8 cellular contexts compared by ENCODE assay signal in genomic region chr12:62934799-62935674, GRCh38. TPM values are rescaled to one million over a fixed set of nuclear protein-coding genes. Genes with fewer than 3 reads are reported as not detected.
A peak's percentile ranks its signal among the peaks of the same experiment; 100 is the strongest.
DNase-seq lines count a peak whose midpoint lies in the region; ATAC-seq and TF ChIP-seq lines count a peak whose summit lies in the region.

PPM1H (minus strand) TSS chr12:62935150; CDS start chr12:62934736, 414 bp downstream.

- CTCF ChIA-PET in Caco-2 (lab: Charles Lee): interaction anchor here (0.6 to 2.1 kb wide), 9 partner anchors 9 to 134 kb away, joined by 3 to 24 read pairs (median 3); no protein-coding TSS in a partner anchor

- intact Hi-C loops in Caco-2 (cut with micrococcal nuclease; ENCODE audit: unreplicated experiment): loop anchor here (1.0 to 5.0 kb wide), 7 partner anchors 43 to 133 kb away; no protein-coding TSS in a partner anchor

- POLR2A ChIA-PET in Caco-2 (lab: Charles Lee): interaction anchor here (0.6 to 1.6 kb wide), 5 partner anchors 42 to 307 kb away, joined by 3 to 5 read pairs (median 3); no protein-coding TSS in a partner anchor
- POLR2A ChIA-PET in naive thymus-derived CD8-positive, alpha-beta T cell (lab: Charles Lee): no interaction called here

- peak; percentile 77 for ATAC-seq in GM19372 (IDR thresholded peaks at IDR 0.05; ENCODE audit: low read depth, unreplicated experiment)
- ATAC-seq in HG03432 (IDR thresholded peaks at IDR 0.05; ENCODE audit: unreplicated experiment): peak; percentile 85
- ATAC-seq in naive thymus-derived CD8-positive, alpha-beta T cell: peak; percentile 52 to 73

- BruUV-seq in Caco-2 (replicated peaks; lab: Mats Ljungman, UMichigan): no TSS peak

- peaks cover 31% of the 10 kb centered on the region for H3K36me3 Mint-ChIP-seq in Caco-2 (ENCODE audit: insufficient read depth, unreplicated experiment)
- no peaks in the 10 kb centered on the region for H3K36me3 Mint-ChIP-seq in activated T-cell treated with anti-CD3 and anti-CD28 coated beads, Interleukin-2, amount 50 U/mL, for 24 hours (ENCODE audit: low read depth)
- peaks cover 0 to 4% (median 0%) of the 10 kb centered on the region in 3 donors for H3K36me3 Mint-ChIP-seq in naive thymus-derived CD8-positive, alpha-beta T cell

- H3K27me3 Mint-ChIP-seq in Caco-2 (ENCODE audit: insufficient read depth, unreplicated experiment): no peaks in the 10 kb centered on the region
- peaks cover 59% of the 10 kb centered on the region for H3K27me3 Mint-ChIP-seq in activated T-cell treated with anti-CD3 and anti-CD28 coated beads, Interleukin-2, amount 50 U/mL, for 24 hours
- H3K27me3 Mint-ChIP-seq in naive thymus-derived CD8-positive, alpha-beta T cell: peaks cover 26 to 51% (median 39%) of the 10 kb centered on the region in 5 donors

- H3K27me3 ChIP-seq in Caco-2 (replicated peaks; ENCODE audit: control insufficient read depth, insufficient read depth, low read length): no peaks in the 10 kb centered on the region

- H3K27ac Mint-ChIP-seq in Caco-2 (ENCODE audit: unreplicated experiment): peak within 1 kb of the TSS; percentile 89
- no peak within 1 kb of the TSS for H3K27ac Mint-ChIP-seq in activated T-cell treated with anti-CD3 and anti-CD28 coated beads, Interleukin-2, amount 50 U/mL, for 24 hours
- peak within 1 kb of the TSS in 1 of 10 donors; percentile 73 for H3K27ac Mint-ChIP-seq in naive thymus-derived CD8-positive, alpha-beta T cell

- H3K9me3 Mint-ChIP-seq in Caco-2 (ENCODE audit: unreplicated experiment): no peaks in the 10 kb centered on the region
- H3K9me3 Mint-ChIP-seq in activated T-cell treated with anti-CD3 and anti-CD28 coated beads, Interleukin-2, amount 50 U/mL, for 24 hours: no peaks in the 10 kb centered on the region
- H3K9me3 Mint-ChIP-seq in naive thymus-derived CD8-positive, alpha-beta T cell: peaks cover 0 to 2% (median 0%) of the 10 kb centered on the region in 9 donors

- peaks cover 25% of the 10 kb centered on the region for H3K4me1 ChIP-seq in Caco-2

- H3K4me3 Mint-ChIP-seq in Caco-2 (ENCODE audit: unreplicated experiment): peak within 1 kb of the TSS; percentile 77
- peak within 1 kb of the TSS; percentile 76 for H3K4me3 Mint-ChIP-seq in activated T-cell treated with anti-CD3 and anti-CD28 coated beads, Interleukin-2, amount 50 U/mL, for 24 hours
- H3K4me3 Mint-ChIP-seq in naive thymus-derived CD8-positive, alpha-beta T cell: peak within 1 kb of the TSS; percentile 61 to 91 (median 84)

- TF ChIP-seq CTCF in Caco-2 (IDR thresholded peaks at IDR 0.05; ENCODE audit: insufficient read depth in 1 of 2, low read depth in 1 of 2, low read length in 1 of 2, severe bottlenecking in 1 of 2, unreplicated experiment in 1 of 2): peak; percentile 90 to 92
- TF ChIP-seq CTCF in foreskin fibroblast (IDR thresholded peaks at IDR 0.05; ENCODE audit: low read depth, low read length): peak; percentile 15

- peak; percentile 97 to 98 for DNase-seq in Caco-2
- peak; percentile 93 for DNase-seq in NCI-H510A (lab: John Stamatoyannopoulos, UW)
- peak; percentile 46 for DNase-seq in activated T-cell treated with anti-CD3 and anti-CD28 coated beads, Interleukin-2, amount 50 U/mL, for 24 hours
- DNase-seq in foreskin fibroblast: peak in 1 of 2 donors; percentile 58
- peak in 3 of 10 donors; percentile 6 to 21 (median 9) for DNase-seq in naive thymus-derived CD8-positive, alpha-beta T cell
- DNase-seq in ureter (ENCODE audit: low spot score): peak; percentile 66

- H3K4me3 ChIP-seq in Caco-2 (ENCODE audit: low read depth, low read length): peak within 1 kb of the TSS; percentile 96
- peak within 1 kb of the TSS; percentile 61 to 64 for H3K4me3 ChIP-seq in foreskin fibroblast (ENCODE audit: low read depth in 1 of 2, low read length in 2 of 2)

- H3K9me3 ChIP-seq in Caco-2: no peaks in the 10 kb centered on the region

- no peaks in the 10 kb centered on the region for H3K36me3 ChIP-seq in Caco-2 (ENCODE audit: control insufficient read depth, insufficient read depth, low read length)

- H3K4me1 Mint-ChIP-seq in Caco-2 (ENCODE audit: low read depth, unreplicated experiment): peaks cover 15% of the 10 kb centered on the region
- H3K4me1 Mint-ChIP-seq in activated T-cell treated with anti-CD3 and anti-CD28 coated beads, Interleukin-2, amount 50 U/mL, for 24 hours (ENCODE audit: low read depth): peaks cover 11% of the 10 kb centered on the region
- peaks cover 9 to 18% (median 13%) of the 10 kb centered on the region in 4 donors for H3K4me1 Mint-ChIP-seq in naive thymus-derived CD8-positive, alpha-beta T cell

RNA-seq across cellular contexts. Expression of gene PPM1H, which starts in this region (rescaled TPM):
- total RNA-seq in Caco-2 (2022) (145 and 151 TPM in 2 replicates), ureter (16.2 TPM)
- not detected for total RNA-seq in naive thymus-derived CD8-positive, alpha-beta T cell
- not detected for polyA plus RNA-seq in naive thymus-derived CD8-positive, alpha-beta T cell

Comparison
In these comparisons a context has a peak if more than half of its experiments do, and no peak if none do; other contexts are left out.
1. RNA of gene PPM1H (total RNA-seq): 145 to 151 TPM in Caco-2 and 16.2 TPM in ureter (single experiment); not detected in naive thymus-derived CD8-positive, alpha-beta T cell; every median in the first group is over 10 times any median in the second.
2. Peak in ATAC-seq in naive thymus-derived CD8-positive, alpha-beta T cell; RNA of the gene not detected or under 1 TPM.
3. Peak in every context shown above with its lines, with median percentiles within 50 percentile points of each other: H3K4me3 Mint-ChIP-seq and ATAC-seq.